8 cellular contexts compared by ENCODE assay signal in the genomic region with DNA sequence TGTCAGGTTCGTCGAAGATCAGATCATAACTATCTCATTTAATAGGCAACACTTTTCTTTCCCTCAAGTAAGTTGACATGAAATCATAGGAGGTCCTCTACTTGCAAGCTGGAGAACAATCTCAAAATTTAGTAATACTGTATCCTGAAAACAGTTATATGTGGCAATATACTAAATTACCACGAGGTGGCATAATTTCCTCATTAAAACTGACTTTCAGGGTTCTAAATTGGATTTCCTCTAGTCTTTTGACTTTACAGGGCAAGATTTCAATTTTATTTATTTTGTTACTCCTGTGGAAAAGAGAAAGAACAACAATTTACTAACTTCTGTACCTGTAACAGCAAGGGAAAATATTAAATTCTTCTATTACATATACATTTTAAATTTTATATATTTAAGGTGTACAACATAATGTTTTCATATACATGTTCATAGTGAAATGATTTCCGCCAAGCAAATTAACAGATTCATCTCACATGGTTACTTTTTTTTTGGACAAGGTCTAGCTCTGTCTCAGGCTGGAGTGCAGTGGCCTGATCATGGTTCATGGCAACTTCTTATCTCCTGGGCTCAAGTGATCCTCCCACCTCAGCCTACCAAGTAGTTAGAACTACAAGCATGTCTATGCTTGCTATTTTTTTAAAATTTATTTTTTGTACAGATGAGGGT. TPM values are rescaled to one million over a fixed set of nuclear protein-coding genes. Genes with fewer than 3 reads are reported as not detected.
DNase-seq lines count a peak whose midpoint lies in the region; ATAC-seq and TF ChIP-seq lines count a peak whose summit lies in the region.

No MANE protein-coding gene starts in this region.

- POLR2A ChIA-PET in A673 (lab: Charles Lee; ENCODE audit: low non-redundant PET), result no interaction called here

- intact Hi-C loops in A673 (cut with micrococcal nuclease; ENCODE audit: unreplicated experiment) (loop anchor here (1.0 kb wide), 2 partner anchors 613 to 733 kb away; no protein-coding TSS in a partner anchor), mammary epithelial cell (cut with micrococcal nuclease) (loop anchor here (1.0 to 2.0 kb wide), 2 partner anchors 502 to 553 kb away; no protein-coding TSS in a partner anchor)
- intact Hi-C loops in activated naive CD4-positive, alpha-beta T cell treated with anti-CD3 and anti-CD28 coated beads for 36 hours (cut with micrococcal nuclease), result loop anchor here (1.0 to 2.0 kb wide), 2 partner anchors 613 to 733 kb away; no protein-coding TSS in a partner anchor

- H3K36me3 Mint-ChIP-seq in activated naive CD4-positive, alpha-beta T cell treated with anti-CD3 and anti-CD28 coated beads for 36 hours (ENCODE audit: low read depth), result no peaks in the 10 kb centered on the region

- peaks cover 5% of the 10 kb centered on the region for H3K27me3 Mint-ChIP-seq in activated naive CD4-positive, alpha-beta T cell treated with anti-CD3 and anti-CD28 coated beads for 36 hours (ENCODE audit: low read depth)

- in situ Hi-C loops in mammary epithelial cell (cut with MboI; ENCODE audit: low sequenced_read_pairs in 2 of 2), result no loop called here

- no peak overlapping the region for H3K27ac Mint-ChIP-seq in activated naive CD4-positive, alpha-beta T cell treated with anti-CD3 and anti-CD28 coated beads for 36 hours

- H4K20me1 ChIP-seq in mammary epithelial cell (ENCODE audit: insufficient read depth, low read length), result no peaks in the 10 kb centered on the region

- no peaks in the 10 kb centered on the region for H3K36me3 ChIP-seq in A673 (ENCODE audit: insufficient read depth, low read length, poor library complexity, severe bottlenecking)
- no peaks in the 10 kb centered on the region for H3K36me3 ChIP-seq in mammary epithelial cell (ENCODE audit: insufficient read depth, low read length)

- no peak for ATAC-seq in HG03095 (IDR thresholded peaks at IDR 0.05; ENCODE audit: unreplicated experiment)

- H3K4me3 Mint-ChIP-seq in activated naive CD4-positive, alpha-beta T cell treated with anti-CD3 and anti-CD28 coated beads for 36 hours, result no peak overlapping the region

- H2AFZ ChIP-seq in mammary epithelial cell (ENCODE audit: low read depth, low read length), result no peak overlapping the region

- H3K9ac ChIP-seq in mammary epithelial cell (ENCODE audit: insufficient read depth, low read length), result no peak overlapping the region

- H3K4me1 ChIP-seq in A673 (ENCODE audit: insufficient read depth, low read length, poor library complexity, severe bottlenecking) (no peaks in the 10 kb centered on the region), mammary epithelial cell (ENCODE audit: insufficient read depth, low read length) (no peaks in the 10 kb centered on the region)

- WGBS in mammary epithelial cell (ENCODE audit: low coverage, missing lambda C conversion rate), result 40% methylated on average over 4 of the region's 4 CpGs

- H3K4me3 ChIP-seq in A673 (ENCODE audit: low read depth, low read length, poor library complexity, severe bottlenecking) (no peak overlapping the region), GM12865 (ENCODE audit: low read depth, low read length) (no peak overlapping the region), mammary epithelial cell (replicated peaks in 1 of 3; ENCODE audit: insufficient read depth in 1 of 3, low read depth in 2 of 3, low read length in 3 of 3) (no peak overlapping the region)

- BruUV-seq in A673 (replicated peaks; lab: Mats Ljungman, UMichigan) (no TSS peak), mammary epithelial cell (replicated peaks; lab: Mats Ljungman, UMichigan) (no TSS peak)

- CTCF ChIA-PET in A673 (lab: Charles Lee), result no interaction called here
- CTCF ChIA-PET in mammary epithelial cell (lab: Charles Lee; ENCODE audit: low non-redundant PET), result interaction anchor here (0.7 kb wide), 1 partner anchor 104 kb away, joined by 3 read pairs; no protein-coding TSS in a partner anchor
- CTCF ChIA-PET in activated naive CD4-positive, alpha-beta T cell treated with anti-CD3 and anti-CD28 coated beads for 36 hours (lab: Charles Lee), result interaction anchor here (0.7 kb wide), 1 partner anchor 153 kb away, joined by 3 read pairs; no protein-coding TSS in a partner anchor

- no peak overlapping the region for H3K4me2 ChIP-seq in mammary epithelial cell (ENCODE audit: insufficient read depth, low read depth, low read length)

- no peaks in the 10 kb centered on the region for H3K4me1 Mint-ChIP-seq in activated naive CD4-positive, alpha-beta T cell treated with anti-CD3 and anti-CD28 coated beads for 36 hours (ENCODE audit: low read depth)

- H3K9me3 ChIP-seq in A673 (ENCODE audit: low read depth, low read length, poor library complexity, severe bottlenecking) (no peaks in the 10 kb centered on the region), mammary epithelial cell (replicated peaks; ENCODE audit: insufficient read depth, low read length) (no peaks in the 10 kb centered on the region)

- H3K27me3 ChIP-seq in A673 (replicated peaks; ENCODE audit: insufficient read depth, low read depth, low read length, poor library complexity) (no peaks in the 10 kb centered on the region), mammary epithelial cell (ENCODE audit: insufficient read depth, low read length) (no peaks in the 10 kb centered on the region)

- DNase-seq in A673 (ENCODE audit: low spot score), result peak; percentile 49
- DNase-seq in GM12865 (ENCODE audit: low read depth), result peak; percentile 37
- peak; percentile 3 for DNase-seq in NCI-H146 (lab: John Stamatoyannopoulos, UW)
- peak; percentile 8 for DNase-seq in mammary epithelial cell
- peak; percentile 42 for DNase-seq in middle frontal gyrus (ENCODE audit: extremely low spot score, low spot score)
- DNase-seq in UCSD-AML1 (lab: John Stamatoyannopoulos, UW; ENCODE audit: unreplicated experiment), result no peak
- no peak for DNase-seq in activated naive CD4-positive, alpha-beta T cell treated with anti-CD3 and anti-CD28 coated beads for 36 hours

- no peak overlapping the region for H3K27ac ChIP-seq in A673 (ENCODE audit: low read depth, low read length, poor library complexity, severe bottlenecking)
- H3K27ac ChIP-seq in mammary epithelial cell (ENCODE audit: insufficient read depth, low read depth, low read length), result no peak overlapping the region

- peak; percentile 72 for TF ChIP-seq CTCF in A673 (conservative IDR thresholded peaks at IDR 0.05; ENCODE audit: low read depth, low read length)
- peak; percentile 45 for TF ChIP-seq CTCF in GM12865 (IDR thresholded peaks at IDR 0.05; ENCODE audit: insufficient read depth, low read depth, low read length, missing control alignments)
- TF ChIP-seq CTCF in mammary epithelial cell (conservative IDR thresholded peaks at IDR 0.05 in 1 of 2, IDR thresholded peaks at IDR 0.05 in 1 of 2; ENCODE audit: extremely low read depth in 1 of 2, insufficient read depth in 1 of 2, low read depth in 1 of 2, low read length in 2 of 2), result peak; percentile 53 to 63

- no peaks in the 10 kb centered on the region for H3K9me3 Mint-ChIP-seq in activated naive CD4-positive, alpha-beta T cell treated with anti-CD3 and anti-CD28 coated beads for 36 hours

- dilution Hi-C loops in mammary epithelial cell (cut with HindIII; ENCODE audit: low sequenced_read_pairs), result no loop called here

- no peaks in the 10 kb centered on the region for H3K79me2 ChIP-seq in mammary epithelial cell (ENCODE audit: insufficient read depth, low read length)

RNA-seq across cellular contexts. Expression of a gene that starts 53.4 kb away (rescaled TPM):
- total RNA-seq in A673 (2021) (not detected in 2 replicates), mammary epithelial cell (not detected)
- polyA plus RNA-seq in mammary epithelial cell, result 0.07 TPM
- not detected for polyA minus RNA-seq in mammary epithelial cell
- under 1 TPM; 0.22 to 0.36 TPM for total RNA-seq in activated naive CD4-positive, alpha-beta T cell treated with anti-CD3 and anti-CD28 coated beads for 36 hours

Comparison
In these comparisons a context has a peak if more than half of its experiments do, and no peak if none do; other contexts are left out.
1. DNase-seq: peak in A673 (single experiment), GM12865 (single experiment), NCI-H146 (single experiment), mammary epithelial cell (single experiment) and middle frontal gyrus (single experiment); none in UCSD-AML1 (single experiment) and activated naive CD4-positive, alpha-beta T cell treated with anti-CD3 and anti-CD28 coated beads for 36 hours (single experiment).
2. Peak in every context shown above with its lines, with median percentiles within 50 percentile points of each other: CTCF ChIP-seq.